ENCODE assay signal across 1 cellular context in genomic region chr10:73039635-73040034, GRCh38.
TF ChIP-seq lines count a peak whose summit lies in the region.

No MANE protein-coding gene starts in this region.

TF ChIP-seq in GM23338, 12 proteins besides CTCF, POLR2A, EP300 and RAD21 (continued from another document):
- no peak for TF ChIP-seq REST (IDR thresholded peaks at IDR 0.05; ENCODE audit: unreplicated experiment)
- no peak for TF ChIP-seq NANOG (IDR thresholded peaks at IDR 0.05; ENCODE audit: borderline replicate concordance)
- TF ChIP-seq ZNF114 (CRISPR knock-in tag; IDR thresholded peaks at IDR 0.05), result no peak
